In genomic region chr17:40922239-40922638, GRCh38 we compare ENCODE assay signal across 11 cellular contexts. TPM values are rescaled to one million over a fixed set of nuclear protein-coding genes. Genes with fewer than 3 reads are reported as not detected.
DNase-seq lines count a peak whose midpoint lies in the region; ATAC-seq, FAIRE-seq and TF ChIP-seq lines count a peak whose summit lies in the region.
"Had no signal": no experiment of that assay in that cellular context is flagged by ENCODE, and none has a peak within 500 bp of the region (broad histone marks: within the 10 kb centered on the region; RNA-seq: fewer than 3 reads in every experiment).

No MANE protein-coding gene starts in this region.

- peaks cover 6% of the 10 kb centered on the region for H3K27me3 Mint-ChIP-seq in activated naive CD4-positive, alpha-beta T cell treated with anti-CD3 and anti-CD28 coated beads for 36 hours (ENCODE audit: low read depth)
- H3K27me3 Mint-ChIP-seq in MCF 10A (ENCODE audit: insufficient read depth, unreplicated experiment), result peaks cover 11% of the 10 kb centered on the region

- no peak for TF ChIP-seq RAD21 in HepG2 (CRISPR knock-in tag; IDR thresholded peaks at IDR 0.05)

- FAIRE-seq in HepG2 (lab: Jason Lieb, UNC), result no peak
- FAIRE-seq: kidney had no signal

- H3K27me3 ChIP-seq in HepG2 (ENCODE audit: control insufficient read depth in 1 of 2, insufficient read depth in 2 of 2, low read length in 2 of 2) (no peaks in the 10 kb centered on the region), vagina (no peaks in the 10 kb centered on the region)
- H3K27me3 ChIP-seq: BLaER1, thyroid gland had no signal

- no peaks in the 10 kb centered on the region for H4K20me1 ChIP-seq in HepG2 (ENCODE audit: insufficient read depth, low read length)
- H4K20me1 ChIP-seq: BLaER1 had no signal

- H3K36me3 Mint-ChIP-seq in activated naive CD4-positive, alpha-beta T cell treated with anti-CD3 and anti-CD28 coated beads for 36 hours (ENCODE audit: low read depth), result no peaks in the 10 kb centered on the region
- H3K36me3 Mint-ChIP-seq in MCF 10A (ENCODE audit: insufficient read depth, unreplicated experiment), result no peaks in the 10 kb centered on the region

- H3K4me1 ChIP-seq in HepG2 (ENCODE audit: insufficient read depth, low read length), result peaks cover 15% of the 10 kb centered on the region
- peaks cover 17% of the 10 kb centered on the region for H3K4me1 ChIP-seq in vagina
- H3K4me1 ChIP-seq: BLaER1, thyroid gland had no signal

- no peaks in the 10 kb centered on the region for H3K79me2 ChIP-seq in HepG2 (ENCODE audit: insufficient read depth, low read length)

- BruUV-seq in MCF 10A (replicated peaks; lab: Mats Ljungman, UMichigan) (no TSS peak), HepG2 (replicated peaks; lab: Mats Ljungman, UMichigan) (no TSS peak)

- TF ChIP-seq CTCF in MCF 10A (IDR thresholded peaks at IDR 0.05; ENCODE audit: unreplicated experiment) (no peak), HepG2 (CRISPR knock-in tag; IDR thresholded peaks at IDR 0.05) (no peak), vagina (IDR thresholded peaks at IDR 0.05) (no peak)

- H3K27ac Mint-ChIP-seq in activated naive CD4-positive, alpha-beta T cell treated with anti-CD3 and anti-CD28 coated beads for 36 hours, result no peak overlapping the region
- peak overlapping the region; percentile 92 for H3K27ac Mint-ChIP-seq in MCF 10A (ENCODE audit: low read depth, unreplicated experiment)

- POLR2A ChIA-PET in MCF 10A (lab: Yijun Ruan, JAX) (interaction anchor here (0.7 kb wide), 1 partner anchor 504 kb away, joined by 3 read pairs; no protein-coding TSS in a partner anchor), HepG2 (lab: Yijun Ruan, JAX) (no interaction called here)

- WGBS in HepG2 (ENCODE audit: low lambda C conversion rate), result 63% methylated on average over 2 of the region's 2 CpGs

- H3K9me3 Mint-ChIP-seq in activated naive CD4-positive, alpha-beta T cell treated with anti-CD3 and anti-CD28 coated beads for 36 hours, result no peaks in the 10 kb centered on the region
- H3K9me3 Mint-ChIP-seq in MCF 10A (ENCODE audit: unreplicated experiment), result no peaks in the 10 kb centered on the region

- peaks cover 7% of the 10 kb centered on the region for H3K4me1 Mint-ChIP-seq in activated naive CD4-positive, alpha-beta T cell treated with anti-CD3 and anti-CD28 coated beads for 36 hours (ENCODE audit: low read depth)
- peaks cover 10% of the 10 kb centered on the region for H3K4me1 Mint-ChIP-seq in MCF 10A (ENCODE audit: insufficient read depth, unreplicated experiment)

- H2AFZ ChIP-seq in HepG2 (ENCODE audit: low read length), result no peak overlapping the region

- no peak overlapping the region for H3K4me3 ChIP-seq in HepG2 (replicated peaks in 1 of 3; ENCODE audit: insufficient read depth in 1 of 3, low read depth in 2 of 3, low read length in 3 of 3)
- no peak overlapping the region for H3K4me3 ChIP-seq in vagina
- H3K4me3 ChIP-seq: BLaER1, thyroid gland had no signal

- no peak overlapping the region for H3K4me3 Mint-ChIP-seq in activated naive CD4-positive, alpha-beta T cell treated with anti-CD3 and anti-CD28 coated beads for 36 hours
- H3K4me3 Mint-ChIP-seq in MCF 10A (ENCODE audit: unreplicated experiment), result no peak overlapping the region

- peak; percentile 8 for DNase-seq in activated naive CD4-positive, alpha-beta T cell treated with anti-CD3 and anti-CD28 coated beads for 36 hours
- no peak for DNase-seq in activated naive CD4-positive, alpha-beta T cell (lab: John Stamatoyannopoulos, UW)
- DNase-seq in MCF 10A (ENCODE audit: unreplicated experiment) (peak; percentile 62), HepG2 (ENCODE audit: low spot score) (peak; percentile 68), vagina (ENCODE audit: extremely low spot score in 2 of 2) (no peak), NCI-H2227 treated with DMSO at 0.1 percent for 48 hours (lab: John Stamatoyannopoulos, UW) (no peak), NCI-H446 (lab: John Stamatoyannopoulos, UW) (no peak)
- DNase-seq: kidney had no signal

- in situ Hi-C loops in HepG2 (cut with HindIII; ENCODE audit: extremely low pct_ligation_motif_present, low pct_unique_long_range_greater_than_20kb), result no loop called here

- H3K36me3 ChIP-seq in HepG2 (replicated peaks in 1 of 2; ENCODE audit: control insufficient read depth in 1 of 2, insufficient read depth in 2 of 2, low read length in 2 of 2), result 0 out of 5 replicates have a peak, but pooled peaks cover 1 to 3% of the 10 kb centered on the region in 2 experiments
- H3K36me3 ChIP-seq in vagina, result no peaks in the 10 kb centered on the region
- H3K36me3 ChIP-seq: BLaER1, thyroid gland had no signal

- ATAC-seq in HepG2, result peak; percentile 75
- no peak for ATAC-seq in HG03280 (IDR thresholded peaks at IDR 0.05; ENCODE audit: unreplicated experiment)

- H3K9me3 ChIP-seq in HepG2 (ENCODE audit: low read length) (no peaks in the 10 kb centered on the region), vagina (no peaks in the 10 kb centered on the region)
- H3K9me3 ChIP-seq: BLaER1, thyroid gland had no signal

- no peak for TF ChIP-seq POLR2A in HepG2 (IDR thresholded peaks at IDR 0.05; ENCODE audit: insufficient read depth in 1 of 2, low read depth in 2 of 2, low read length in 2 of 2)
- TF ChIP-seq POLR2A in vagina (IDR thresholded peaks at IDR 0.05), result no peak

- no peak overlapping the region for H3K9ac ChIP-seq in HepG2 (ENCODE audit: insufficient read depth, low read depth, low read length)
- H3K9ac ChIP-seq: BLaER1 had no signal

- CTCF ChIA-PET in activated naive CD4-positive, alpha-beta T cell treated with anti-CD3 and anti-CD28 coated beads for 36 hours (lab: Charles Lee), result interaction anchor here (0.6 to 0.9 kb wide), 2 partner anchors 12 to 120 kb away, joined by 3 read pairs; no protein-coding TSS in a partner anchor
- CTCF ChIA-PET in MCF 10A (lab: Yijun Ruan, JAX), result interaction anchor here (0.7 kb wide), 1 partner anchor 653 kb away, joined by 4 read pairs; no protein-coding TSS in a partner anchor
- CTCF ChIA-PET in HepG2 (lab: Yijun Ruan, JAX; ENCODE audit: low intra/inter-chr PET ratio, low total read pairs), result no interaction called here

- no peak overlapping the region for H3K27ac ChIP-seq in HepG2 (ENCODE audit: extremely low read length, insufficient read depth, low read length)
- peak overlapping the region; percentile 90 for H3K27ac ChIP-seq in vagina
- H3K27ac ChIP-seq: BLaER1, thyroid gland had no signal

- TF ChIP-seq EP300 in HepG2 (IDR thresholded peaks at IDR 0.05; ENCODE audit: low read depth in 2 of 2, low read length in 2 of 2) (no peak), HepG2 (CRISPR knock-in tag; IDR thresholded peaks at IDR 0.05; ENCODE audit: borderline replicate concordance) (no peak)

- intact Hi-C loops in activated naive CD4-positive, alpha-beta T cell treated with anti-CD3 and anti-CD28 coated beads for 36 hours (cut with micrococcal nuclease), result no loop called here
- intact Hi-C loops in MCF 10A (cut with micrococcal nuclease) (no loop called here), HepG2 (cut with micrococcal nuclease; ENCODE audit: unreplicated experiment) (no loop called here), vagina (cut with DNase I) (no loop called here)

- H3K4me2 ChIP-seq in HepG2 (ENCODE audit: low read depth, low read length), result no peak overlapping the region
- H3K4me2 ChIP-seq: BLaER1 had no signal

RNA-seq across cellular contexts. Expression of gene KRT23, which starts 15.2 kb away (rescaled TPM):
- total RNA-seq in activated naive CD4-positive, alpha-beta T cell treated with anti-CD3 and anti-CD28 coated beads for 36 hours, result not detected
- total RNA-seq in MCF 10A (2022), result not detected in 2 replicates
- 24.7 and 32.9 TPM in 2 replicates for total RNA-seq in HepG2 (2016; rRNA removed; fragmentation: Illumina TruSeq; extraction: Trizol)
- total RNA-seq in HepG2 (2016; cell fraction: cytosol; rRNA removed; fragmentation: Illumina TruSeq; extraction: Trizol; ENCODE audit: low read depth), result 14.1 and 15.3 TPM in 2 replicates
- 23.3 and 28.9 TPM in 2 replicates for total RNA-seq in HepG2 (2016; cell fraction: insoluble cytoplasmic fraction; rRNA removed; fragmentation: Illumina TruSeq; extraction: Trizol)
- 18.4 and 19.9 TPM in 2 replicates for total RNA-seq in HepG2 (2016; cell fraction: membrane; rRNA removed; fragmentation: Illumina TruSeq; extraction: Trizol)
- total RNA-seq in HepG2 (2016; cell fraction: nucleus; rRNA removed; fragmentation: Illumina TruSeq; extraction: Trizol), result 14.3 and 15.5 TPM in 2 replicates
- polyA plus RNA-seq in HepG2 (2011; rRNA removed), result 48.4 and 51.1 TPM in 2 replicates
- polyA plus RNA-seq in HepG2 (2011; cell fraction: cytosol; rRNA removed), result 50.5 and 56.8 TPM in 2 replicates
- 21.1 and 23.4 TPM in 2 replicates for polyA plus RNA-seq in HepG2 (2011; cell fraction: nucleus; rRNA removed)
- 8.4 and 9.9 TPM in 2 replicates for polyA plus RNA-seq in HepG2 (2012)
- polyA plus RNA-seq in HepG2 (2016; cell fraction: cytosol; fragmentation: Illumina TruSeq; extraction: Trizol; ENCODE audit: low read depth), result 11.1 and 15.1 TPM in 2 replicates
- polyA plus RNA-seq in HepG2 (2016; cell fraction: insoluble cytoplasmic fraction; fragmentation: Illumina TruSeq; extraction: Trizol; ENCODE audit: low read depth), result 32.4 and 32.9 TPM in 2 replicates
- 15.7 and 15.9 TPM in 2 replicates for polyA plus RNA-seq in HepG2 (2016; cell fraction: membrane; fragmentation: Illumina TruSeq; extraction: Trizol; ENCODE audit: low read depth)
- 15.6 and 16.4 TPM in 2 replicates for polyA plus RNA-seq in HepG2 (2016; cell fraction: nucleus; fragmentation: Illumina TruSeq; extraction: Trizol; ENCODE audit: insufficient read depth, low read depth)
- polyA minus RNA-seq in HepG2 (2011; rRNA and poly(A)+ RNA removed; ENCODE audit: low replicate concordance), result 31.9 TPM in 1 of 2 replicates, not detected in the other
- 30.6 and 34.0 TPM in 2 replicates for polyA minus RNA-seq in HepG2 (2011; cell fraction: cytosol; rRNA and poly(A)+ RNA removed)
- polyA minus RNA-seq in HepG2 (2011; cell fraction: nucleus; rRNA and poly(A)+ RNA removed), result 45.1 and 60.5 TPM in 2 replicates
- 0.98 TPM for total RNA-seq in vagina

RNA-seq across cellular contexts. Expression of gene KRT20, which starts 37.2 kb away (rescaled TPM):
- total RNA-seq in activated naive CD4-positive, alpha-beta T cell treated with anti-CD3 and anti-CD28 coated beads for 36 hours, result not detected
- total RNA-seq in MCF 10A (2022) (not detected in 2 replicates), HepG2 (2016; rRNA removed; fragmentation: Illumina TruSeq; extraction: Trizol) (0.13 and 0.14 TPM in 2 replicates), vagina (not detected)
- total RNA-seq in HepG2 (2016; cell fraction: cytosol; rRNA removed; fragmentation: Illumina TruSeq; extraction: Trizol; ENCODE audit: low read depth), result not detected in 2 replicates
- total RNA-seq in HepG2 (2016; cell fraction: insoluble cytoplasmic fraction; rRNA removed; fragmentation: Illumina TruSeq; extraction: Trizol), result 0.31 and 0.32 TPM in 2 replicates
- total RNA-seq in HepG2 (2016; cell fraction: membrane; rRNA removed; fragmentation: Illumina TruSeq; extraction: Trizol), result 0.12 TPM in 1 of 2 replicates, not detected in the other
- not detected in 2 replicates for total RNA-seq in HepG2 (2016; cell fraction: nucleus; rRNA removed; fragmentation: Illumina TruSeq; extraction: Trizol)
- 0.20 and 1.0 TPM in 2 replicates for polyA plus RNA-seq in HepG2 (2011; rRNA removed)
- 0.17 and 0.65 TPM in 2 replicates for polyA plus RNA-seq in HepG2 (2011; cell fraction: cytosol; rRNA removed)
- 0.26 and 0.40 TPM in 2 replicates for polyA plus RNA-seq in HepG2 (2011; cell fraction: nucleus; rRNA removed)
- polyA plus RNA-seq in HepG2 (2012), result 0.47 and 0.69 TPM in 2 replicates
- polyA plus RNA-seq in HepG2 (2016; cell fraction: cytosol; fragmentation: Illumina TruSeq; extraction: Trizol; ENCODE audit: low read depth), result 0.06 and 0.15 TPM in 2 replicates
- 0.31 and 0.36 TPM in 2 replicates for polyA plus RNA-seq in HepG2 (2016; cell fraction: insoluble cytoplasmic fraction; fragmentation: Illumina TruSeq; extraction: Trizol; ENCODE audit: low read depth)
- 0.12 TPM in 1 of 2 replicates, not detected in the other for polyA plus RNA-seq in HepG2 (2016; cell fraction: membrane; fragmentation: Illumina TruSeq; extraction: Trizol; ENCODE audit: low read depth)
- 0.27 TPM in 1 of 2 replicates, not detected in the other for polyA plus RNA-seq in HepG2 (2016; cell fraction: nucleus; fragmentation: Illumina TruSeq; extraction: Trizol; ENCODE audit: insufficient read depth, low read depth)
- polyA minus RNA-seq in HepG2 (2011; rRNA and poly(A)+ RNA removed; ENCODE audit: low replicate concordance), result 0.19 TPM in 1 of 2 replicates, not detected in the other
- polyA minus RNA-seq in HepG2 (2011; cell fraction: cytosol; rRNA and poly(A)+ RNA removed), result 0.89 TPM in 1 of 2 replicates, not detected in the other
- polyA minus RNA-seq in HepG2 (2011; cell fraction: nucleus; rRNA and poly(A)+ RNA removed), result 0.26 and 0.87 TPM in 2 replicates
- total RNA-seq: kidney, thyroid gland had no signal

RNA-seq across cellular contexts. Expression of gene KRT39, which starts 44.5 kb away (rescaled TPM):
- not detected for total RNA-seq in activated naive CD4-positive, alpha-beta T cell treated with anti-CD3 and anti-CD28 coated beads for 36 hours
- total RNA-seq in MCF 10A (2022) (not detected in 2 replicates), HepG2 (2016; rRNA removed; fragmentation: Illumina TruSeq; extraction: Trizol) (0.07 TPM in 1 of 2 replicates, not detected in the other), vagina (not detected)
- not detected in 2 replicates for total RNA-seq in HepG2 (2016; cell fraction: cytosol; rRNA removed; fragmentation: Illumina TruSeq; extraction: Trizol; ENCODE audit: low read depth)
- not detected in 2 replicates for total RNA-seq in HepG2 (2016; cell fraction: insoluble cytoplasmic fraction; rRNA removed; fragmentation: Illumina TruSeq; extraction: Trizol)
- not detected in 2 replicates for total RNA-seq in HepG2 (2016; cell fraction: membrane; rRNA removed; fragmentation: Illumina TruSeq; extraction: Trizol)
- 0.22 TPM in 1 of 2 replicates, not detected in the other for total RNA-seq in HepG2 (2016; cell fraction: nucleus; rRNA removed; fragmentation: Illumina TruSeq; extraction: Trizol)
- 1.2 and 1.6 TPM in 2 replicates for polyA plus RNA-seq in HepG2 (2011; rRNA removed)
- polyA plus RNA-seq in HepG2 (2011; cell fraction: cytosol; rRNA removed), result 0.78 and 0.97 TPM in 2 replicates
- polyA plus RNA-seq in HepG2 (2011; cell fraction: nucleus; rRNA removed), result 1.9 and 3.2 TPM in 2 replicates
- polyA plus RNA-seq in HepG2 (2012), result 0.28 and 1.8 TPM in 2 replicates
- not detected in 2 replicates for polyA plus RNA-seq in HepG2 (2016; cell fraction: cytosol; fragmentation: Illumina TruSeq; extraction: Trizol; ENCODE audit: low read depth)
- polyA plus RNA-seq in HepG2 (2016; cell fraction: insoluble cytoplasmic fraction; fragmentation: Illumina TruSeq; extraction: Trizol; ENCODE audit: low read depth), result not detected in 2 replicates
- polyA plus RNA-seq in HepG2 (2016; cell fraction: membrane; fragmentation: Illumina TruSeq; extraction: Trizol; ENCODE audit: low read depth), result not detected in 2 replicates
- polyA plus RNA-seq in HepG2 (2016; cell fraction: nucleus; fragmentation: Illumina TruSeq; extraction: Trizol; ENCODE audit: insufficient read depth, low read depth), result not detected in 2 replicates
- 0.46 TPM in 1 of 2 replicates, not detected in the other for polyA minus RNA-seq in HepG2 (2011; rRNA and poly(A)+ RNA removed; ENCODE audit: low replicate concordance)
- polyA minus RNA-seq in HepG2 (2011; cell fraction: cytosol; rRNA and poly(A)+ RNA removed), result 0.59 and 0.62 TPM in 2 replicates
- 0.52 and 1.4 TPM in 2 replicates for polyA minus RNA-seq in HepG2 (2011; cell fraction: nucleus; rRNA and poly(A)+ RNA removed)
- total RNA-seq: kidney, thyroid gland had no signal

RNA-seq across cellular contexts. Expression of gene KRT12, which starts 55.2 kb away (rescaled TPM):
- total RNA-seq in activated naive CD4-positive, alpha-beta T cell treated with anti-CD3 and anti-CD28 coated beads for 36 hours, result not detected
- total RNA-seq in MCF 10A (2022) (not detected in 2 replicates), HepG2 (2016; rRNA removed; fragmentation: Illumina TruSeq; extraction: Trizol) (0.07 TPM in 1 of 2 replicates, not detected in the other), vagina (not detected)
- not detected in 2 replicates for total RNA-seq in HepG2 (2016; cell fraction: cytosol; rRNA removed; fragmentation: Illumina TruSeq; extraction: Trizol; ENCODE audit: low read depth)
- not detected in 2 replicates for total RNA-seq in HepG2 (2016; cell fraction: insoluble cytoplasmic fraction; rRNA removed; fragmentation: Illumina TruSeq; extraction: Trizol)
- total RNA-seq in HepG2 (2016; cell fraction: membrane; rRNA removed; fragmentation: Illumina TruSeq; extraction: Trizol), result not detected in 2 replicates
- not detected in 2 replicates for total RNA-seq in HepG2 (2016; cell fraction: nucleus; rRNA removed; fragmentation: Illumina TruSeq; extraction: Trizol)
- polyA plus RNA-seq in HepG2 (2011; rRNA removed), result 0.09 and 0.31 TPM in 2 replicates
- 0.27 and 0.54 TPM in 2 replicates for polyA plus RNA-seq in HepG2 (2011; cell fraction: cytosol; rRNA removed)
- polyA plus RNA-seq in HepG2 (2011; cell fraction: nucleus; rRNA removed), result not detected in 2 replicates
- polyA plus RNA-seq in HepG2 (2012), result 0.07 and 0.20 TPM in 2 replicates
- not detected in 2 replicates for polyA plus RNA-seq in HepG2 (2016; cell fraction: cytosol; fragmentation: Illumina TruSeq; extraction: Trizol; ENCODE audit: low read depth)
- polyA plus RNA-seq in HepG2 (2016; cell fraction: insoluble cytoplasmic fraction; fragmentation: Illumina TruSeq; extraction: Trizol; ENCODE audit: low read depth), result 0.23 TPM in 1 of 2 replicates, not detected in the other
- not detected in 2 replicates for polyA plus RNA-seq in HepG2 (2016; cell fraction: membrane; fragmentation: Illumina TruSeq; extraction: Trizol; ENCODE audit: low read depth)
- not detected in 2 replicates for polyA plus RNA-seq in HepG2 (2016; cell fraction: nucleus; fragmentation: Illumina TruSeq; extraction: Trizol; ENCODE audit: insufficient read depth, low read depth)
- not detected in 2 replicates for polyA minus RNA-seq in HepG2 (2011; rRNA and poly(A)+ RNA removed; ENCODE audit: low replicate concordance)
- not detected in 2 replicates for polyA minus RNA-seq in HepG2 (2011; cell fraction: cytosol; rRNA and poly(A)+ RNA removed)
- polyA minus RNA-seq in HepG2 (2011; cell fraction: nucleus; rRNA and poly(A)+ RNA removed), result not detected in 2 replicates
- total RNA-seq: kidney, thyroid gland had no signal

Comparison
In these comparisons a context has a peak if more than half of its experiments do, and no peak if none do; other contexts are left out.
1. DNase-seq: peak in activated naive CD4-positive, alpha-beta T cell treated with anti-CD3 and anti-CD28 coated beads for 36 hours (single experiment), MCF 10A (single experiment) and HepG2 (single experiment); none in activated naive CD4-positive, alpha-beta T cell (0 of 4), vagina (0 of 2), NCI-H2227 treated with DMSO at 0.1 percent for 48 hours (single experiment) and NCI-H446 (0 of 2).